ENCODE assay signal across 16 cellular contexts in the genomic region with DNA sequence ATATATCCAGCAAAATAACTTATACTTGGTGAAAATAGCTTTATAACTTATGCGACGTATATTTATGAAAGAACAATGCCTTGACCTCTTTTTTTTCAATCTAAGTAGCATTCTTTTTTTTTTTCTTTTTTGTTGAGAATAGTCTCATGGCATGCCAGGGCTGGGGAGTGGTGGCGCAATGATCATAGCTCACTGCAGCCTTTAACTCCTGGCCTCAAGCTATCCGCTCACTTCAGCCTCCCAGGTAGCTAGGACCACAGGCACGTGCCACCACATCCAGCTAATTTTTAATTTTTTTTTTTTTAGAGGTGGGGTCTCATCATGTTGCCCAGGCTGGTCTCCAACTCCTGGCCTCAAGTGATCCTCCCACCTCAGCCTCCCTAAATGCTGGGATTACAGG. TPM values are rescaled to one million over a fixed set of nuclear protein-coding genes. Genes with fewer than 3 reads are reported as not detected.
A peak's percentile ranks its signal among the peaks of the same experiment; 100 is the strongest.
DNase-seq lines count a peak whose midpoint lies in the region; ATAC-seq, FAIRE-seq and TF ChIP-seq lines count a peak whose summit lies in the region.
"Had no signal": no experiment of that assay in that cellular context is flagged by ENCODE, and none has a peak within 500 bp of the region (broad histone marks: within the 10 kb centered on the region; RNA-seq: fewer than 3 reads in every experiment).

No MANE protein-coding gene starts in this region.

- no peaks in the 10 kb centered on the region for H3K23me2 ChIP-seq in H1 (ENCODE audit: low read depth, low read length)

- H3K27me3 ChIP-seq in CD4-positive, alpha-beta memory T cell (ENCODE audit: insufficient read depth, low read length), result no peaks in the 10 kb centered on the region
- H3K27me3 ChIP-seq in PC-3 (ENCODE audit: low read length) (no peaks in the 10 kb centered on the region), H1 (replicated peaks in 1 of 4; ENCODE audit: control insufficient read depth in 3 of 4, extremely low read depth in 1 of 4, insufficient read depth in 3 of 4, low read length in 3 of 4) (no peaks in the 10 kb centered on the region), sigmoid colon (no peaks in the 10 kb centered on the region), H7 (ENCODE audit: control insufficient read depth, insufficient read depth, low read length) (no peaks in the 10 kb centered on the region)
- H3K27me3 ChIP-seq: SJCRH30 had no signal

- H2BK5ac ChIP-seq in H1 (ENCODE audit: low read depth, low read length), result no peak overlapping the region

- H2AFZ ChIP-seq in PC-3 (ENCODE audit: low read length) (no peak overlapping the region), H1 (ENCODE audit: low read length) (no peak overlapping the region)

- peaks cover 15 to 25% of the 10 kb centered on the region in 2 donors for H3K36me3 Mint-ChIP-seq in CD4-positive, alpha-beta memory T cell

- no peak for FAIRE-seq in H1 (lab: Jason Lieb, UNC)

- 92% methylated on average over 5 of the region's 5 CpGs; no CpG with 5 or more reads in 1 of the 2 experiments for WGBS in H1 (ENCODE audit: extremely low coverage in 1 of 2, insufficient coverage in 1 of 2, insufficient read length in 1 of 2, insufficient replicate concordance in 2 of 2, low coverage in 1 of 2, low lambda C conversion rate in 2 of 2, missing lambda C conversion rate in 1 of 2), 2 experiments
- 94 to 95% methylated on average over 5 of the region's 5 CpGs for WGBS in sigmoid colon, 2 donors

- H2BK15ac ChIP-seq in H1 (ENCODE audit: low read length), result no peak overlapping the region

- no peak overlapping the region for H3K56ac ChIP-seq in H1 (replicated peaks; ENCODE audit: insufficient read length, low read depth, low read length)

- no peak overlapping the region for H2BK12ac ChIP-seq in H1 (ENCODE audit: low read depth, low read length)

- H4K5ac ChIP-seq in H1 (ENCODE audit: insufficient read length, low read depth, low read length), result no peak overlapping the region

- no peaks in the 10 kb centered on the region for H3K79me2 ChIP-seq in PC-3 (ENCODE audit: low read length)
- peaks cover 0 to 12% of the 10 kb centered on the region in 2 experiments; a peak in 2 of 4 replicates for H3K79me2 ChIP-seq in H1 (ENCODE audit: control insufficient read depth in 1 of 2, insufficient read depth in 2 of 2, low read length in 2 of 2)

- no peak overlapping the region for H4K8ac ChIP-seq in H1 (ENCODE audit: extremely low read depth, insufficient read depth, low read length)

- H3K14ac ChIP-seq in H1 (ENCODE audit: insufficient read length), result no peak overlapping the region

- CTCF ChIA-PET in CD4-positive, alpha-beta memory T cell (lab: Charles Lee; ENCODE audit: partially characterized antibody), result interaction anchor here (1.2 to 6.2 kb wide), 4 partner anchors 12 to 201 kb away, joined by 4 to 62 read pairs (median 10); no protein-coding TSS in a partner anchor
- CTCF ChIA-PET in PC-3 (lab: Charles Lee), result no interaction called here
- CTCF ChIA-PET in H1 (lab: Charles Lee; ENCODE audit: partially characterized antibody), result interaction anchor here (0.6 to 2.1 kb wide), 4 partner anchors 11 to 200 kb away, joined by 3 to 5 read pairs (median 4); no protein-coding TSS in a partner anchor

- no peak for TF ChIP-seq CTCF in PC-3 (conservative IDR thresholded peaks at IDR 0.05; ENCODE audit: low read depth, low read length)
- TF ChIP-seq CTCF in H1 (IDR thresholded peaks at IDR 0.05; ENCODE audit: control extremely low read depth in 1 of 3, insufficient read depth in 1 of 3, low read depth in 1 of 3, low read length in 3 of 3), result no peak
- no peak for TF ChIP-seq CTCF in sigmoid colon (IDR thresholded peaks at IDR 0.05)

- H3K9me3 Mint-ChIP-seq in CD4-positive, alpha-beta memory T cell, result peaks cover 0 to 3% (median 0%) of the 10 kb centered on the region in 8 donors
- H3K9me3 Mint-ChIP-seq: CD8-positive, alpha-beta memory T cell had no signal

- POLR2A ChIA-PET in CD4-positive, alpha-beta memory T cell (lab: Charles Lee; ENCODE audit: partially characterized antibody), result interaction anchor here (0.8 to 11.5 kb wide), 13 partner anchors 11 to 272 kb away, joined by 3 to 161 read pairs (median 4); a partner anchor contains a TSS
- POLR2A ChIA-PET in PC-3 (lab: Charles Lee; ENCODE audit: unreplicated experiment), result interaction anchor here (0.6 to 0.7 kb wide), 3 partner anchors 23 to 230 kb away, joined by 3 to 4 read pairs (median 3); no protein-coding TSS in a partner anchor
- POLR2A ChIA-PET in H1 (lab: Charles Lee; ENCODE audit: partially characterized antibody), result no interaction called here

- no peak overlapping the region for H3K4me3 ChIP-seq in CD4-positive, alpha-beta memory T cell (ENCODE audit: low read length in 2 of 2)
- H3K4me3 ChIP-seq in PC-3 (ENCODE audit: low read length), result no peak overlapping the region
- no peak overlapping the region for H3K4me3 ChIP-seq in H1 (ENCODE audit: extremely low read depth in 1 of 4, insufficient read depth in 2 of 4, low read depth in 3 of 4, low read length in 4 of 4)
- no peak overlapping the region for H3K4me3 ChIP-seq in sigmoid colon
- no peak overlapping the region for H3K4me3 ChIP-seq in H7 (ENCODE audit: insufficient read depth, low read depth, low read length)
- H3K4me3 ChIP-seq: SJCRH30 had no signal

- no peaks in the 10 kb centered on the region for H3K79me1 ChIP-seq in H1 (ENCODE audit: low read depth, low read length)

- no peaks in the 10 kb centered on the region for H3K27me3 Mint-ChIP-seq in CD4-positive, alpha-beta memory T cell
- H3K27me3 Mint-ChIP-seq: CD8-positive, alpha-beta memory T cell; IgD-negative memory B cell had no signal

- H3K27ac ChIP-seq in CD4-positive, alpha-beta memory T cell (ENCODE audit: low read depth, low read length), result peak overlapping the region; percentile 47
- H3K27ac ChIP-seq in PC-3 (ENCODE audit: low read length) (0 out of 2 replicates have a peak overlapping the region, but pooled peaks have one; percentile 66), H1 (ENCODE audit: low read depth, low read length) (no peak overlapping the region), sigmoid colon (peak overlapping the region in 2 of 4 donors; percentile 62 to 64)
- H3K27ac ChIP-seq: SJCRH30 had no signal

- H3K4me2 ChIP-seq in PC-3 (ENCODE audit: low read length) (no peak overlapping the region), H1 (ENCODE audit: insufficient read depth in 1 of 2, low read depth in 2 of 2, low read length in 2 of 2) (no peak overlapping the region)

- TF ChIP-seq RAD21 in H1 (IDR thresholded peaks at IDR 0.05 in 1 of 2, conservative IDR thresholded peaks at IDR 0.05 in 1 of 2; ENCODE audit: low read depth in 2 of 2, low read length in 2 of 2), result no peak

- no peak overlapping the region for H2AK5ac ChIP-seq in H1 (ENCODE audit: low read depth, low read length)

- no peak overlapping the region for H3K9ac ChIP-seq in PC-3 (ENCODE audit: low read length)
- no peak overlapping the region for H3K9ac ChIP-seq in H1 (replicated peaks in 1 of 4; ENCODE audit: extremely low read depth in 1 of 4, low read depth in 3 of 4, low read length in 3 of 4)

- no peak overlapping the region for H2BK20ac ChIP-seq in H1 (ENCODE audit: low read length)

- no peak for ATAC-seq in PC-3

- H3K36me3 ChIP-seq in CD4-positive, alpha-beta memory T cell (ENCODE audit: insufficient read depth, low read length), result no peaks in the 10 kb centered on the region
- H3K36me3 ChIP-seq in PC-3 (ENCODE audit: low read depth, low read length) (no peaks in the 10 kb centered on the region), H1 (ENCODE audit: control insufficient read depth in 2 of 4, insufficient read depth in 4 of 4, low read length in 3 of 4) (no peaks in the 10 kb centered on the region), sigmoid colon (no peaks in the 10 kb centered on the region), H7 (replicated peaks; ENCODE audit: control insufficient read depth, insufficient read depth, low read length) (no peaks in the 10 kb centered on the region)
- H3K36me3 ChIP-seq: SJCRH30 had no signal

- H3K4me3 Mint-ChIP-seq in CD4-positive, alpha-beta memory T cell, result peak overlapping the region in 1 of 8 donors; percentile 8

- H4K20me1 ChIP-seq in PC-3 (ENCODE audit: low read length) (no peaks in the 10 kb centered on the region), H1 (replicated peaks in 1 of 2; ENCODE audit: control insufficient read depth in 1 of 2, insufficient read depth in 2 of 2, low read length in 2 of 2) (no peaks in the 10 kb centered on the region)

- BruUV-seq in PC-3 (replicated peaks; lab: Mats Ljungman, UMichigan), result no TSS peak

- no peak for TF ChIP-seq POLR2A in H1 (IDR thresholded peaks at IDR 0.05; ENCODE audit: control extremely low read depth in 1 of 2, low read depth in 2 of 2, low read length in 2 of 2)
- TF ChIP-seq POLR2A in sigmoid colon (IDR thresholded peaks at IDR 0.05), result no peak

- no peak overlapping the region for H3K4ac ChIP-seq in H1 (replicated peaks; ENCODE audit: insufficient read length, low read depth, low read length)

- intact Hi-C loops in CD4-positive, alpha-beta memory T cell (cut with micrococcal nuclease), result loop anchor here (1.0 to 2.0 kb wide), 3 partner anchors 20 to 76 kb away; a partner anchor contains a TSS
- intact Hi-C loops in PC-3 (cut with micrococcal nuclease), result no loop called here
- intact Hi-C loops in sigmoid colon (cut with DNase I), result no loop called here

- peak overlapping the region in 4 of 7 donors; percentile 37 to 89 (median 70) for H3K27ac Mint-ChIP-seq in CD4-positive, alpha-beta memory T cell

- H3K9me2 ChIP-seq in PC-3 (replicated peaks; ENCODE audit: low read length), result no peaks in the 10 kb centered on the region

- peaks cover 76% of the 10 kb centered on the region for H3K4me1 ChIP-seq in CD4-positive, alpha-beta memory T cell (ENCODE audit: insufficient read depth, low read length)
- H3K4me1 ChIP-seq in PC-3 (ENCODE audit: insufficient read depth, low read length) (peaks cover 56% of the 10 kb centered on the region), H1 (replicated peaks in 1 of 4; ENCODE audit: control insufficient read depth in 3 of 4, insufficient read depth in 4 of 4, low read length in 3 of 4) (no peaks in the 10 kb centered on the region), sigmoid colon (peaks cover 0 to 29% (median 17%) of the 10 kb centered on the region in 4 donors)

- no peak overlapping the region for H3K23ac ChIP-seq in H1 (ENCODE audit: insufficient read length)

- peaks cover 54 to 78% (median 62%) of the 10 kb centered on the region in 4 donors for H3K4me1 Mint-ChIP-seq in CD4-positive, alpha-beta memory T cell

- H3K9me3 ChIP-seq in CD4-positive, alpha-beta memory T cell (ENCODE audit: control insufficient read depth in 1 of 2, low read length in 2 of 2), result no peaks in the 10 kb centered on the region
- H3K9me3 ChIP-seq in PC-3 (ENCODE audit: low read length) (no peaks in the 10 kb centered on the region), H1 (ENCODE audit: insufficient read depth in 2 of 2, low read depth in 1 of 2, low read length in 1 of 2) (no peaks in the 10 kb centered on the region), sigmoid colon (no peaks in the 10 kb centered on the region)
- H3K9me3 ChIP-seq: SJCRH30 had no signal

- no peak overlapping the region for H2BK120ac ChIP-seq in H1 (replicated peaks; ENCODE audit: low read depth, low read length)

- TF ChIP-seq EP300 in H1 (IDR thresholded peaks at IDR 0.05; ENCODE audit: borderline replicate concordance in 1 of 2, low read depth in 2 of 2, low read length in 2 of 2), result no peak
- no peak for TF ChIP-seq EP300 in sigmoid colon (IDR thresholded peaks at IDR 0.05)

- DNase-seq in CD4-positive, alpha-beta memory T cell, result no peak
- DNase-seq in PC-3, result no peak
- no peak for DNase-seq in H1 (ENCODE audit: low read depth in 1 of 2, low spot score in 2 of 2)
- peak; percentile 68 for DNase-seq in sigmoid colon
- DNase-seq in G401 (ENCODE audit: low spot score), result no peak
- no peak for DNase-seq in 8988T
- DNase-seq in H7, result no peak
- DNase-seq: effector CD8-positive, alpha-beta T cell; GDM1; glutamatergic neuron; NCI-H1930; SJCRH30; stimulated activated CD4-positive, alpha-beta T cell treated with anti-CD3 and anti-CD28 coated beads, Interleukin-4, amount 100 ng/mL, for 1 hour; stimulated activated naive CD4-positive, alpha-beta T cell treated with Interleukin-2 at 50 U/mL for 16 hours had no signal

- H3F3A ChIP-seq in PC-3 (ENCODE audit: low read length, unreplicated experiment), result peaks cover 4% of the 10 kb centered on the region

- H4K91ac ChIP-seq in H1 (replicated peaks; ENCODE audit: insufficient read length, low read length), result no peak overlapping the region

- in situ Hi-C loops in G401 (cut with HindIII; ENCODE audit: low sequenced_read_pairs), result no loop called here

- H3K18ac ChIP-seq in H1 (ENCODE audit: extremely low read depth, low read length), result no peak overlapping the region

RNA-seq across cellular contexts. Expression of a gene that starts 43.5 kb away (rescaled TPM):
- 10 to 100 TPM; 86.0 to 86.4 TPM for total RNA-seq in CD4-positive, alpha-beta memory T cell
- 10 to 100 TPM; 35.1 to 58.3 TPM for polyA plus RNA-seq in CD4-positive, alpha-beta memory T cell
- total RNA-seq in PC-3 (2014; rRNA removed) (6.2 and 8.5 TPM in 2 replicates), sigmoid colon (10 to 100 TPM; 21.7 to 30.4 (median 29.8) TPM)
- 47.0 and 47.8 TPM in 2 replicates for total RNA-seq in H1 (2021; fragmentation: NEBNext Ultra II Directional; extraction: Animal tissue kit (Norgen Biotek cat#: 25700))
- polyA plus RNA-seq in H1 (2011; rRNA removed) (6.1 and 9.5 TPM in 2 replicates), sigmoid colon (10 to 100 TPM in 2 of 3 donors, 1 to 10 TPM in 1; 6.5 to 13.6 (median 10.8) TPM)
- 17.9 TPM for polyA plus RNA-seq in H1 (2011; cell fraction: cytosol; rRNA removed)
- polyA plus RNA-seq in H1 (2011; cell fraction: nucleus; rRNA removed), result 5.9 TPM
- polyA plus RNA-seq in H1 (2012, experiment 1 of 2), result 19.4 to 42.9 TPM (median 25.0 TPM) in 4 replicates
- polyA plus RNA-seq in H1 (2012, experiment 2 of 2), result 1.6 TPM
- 41.2 TPM for polyA plus RNA-seq in H1 (2013, experiment 1 of 2)
- 43.0 TPM for polyA plus RNA-seq in H1 (2013, experiment 2 of 2)
- polyA minus RNA-seq in H1 (2011; rRNA and poly(A)+ RNA removed), result 18.6 and 26.4 TPM in 2 replicates
- polyA minus RNA-seq in H1 (2011; cell fraction: cytosol; rRNA and poly(A)+ RNA removed), result 83.0 TPM
- polyA minus RNA-seq in H1 (2011; cell fraction: nucleus; rRNA and poly(A)+ RNA removed), result 11.2 TPM
- 6.3 and 7.8 TPM in 2 replicates for total RNA-seq in G401 (2014; rRNA removed; shearing (Covaris generic))
- 27.2 and 31.2 TPM in 2 replicates for total RNA-seq in H7 (2014; rRNA removed; shearing (Covaris generic))

RNA-seq across cellular contexts. Expression of a gene that starts 44.5 kb away (rescaled TPM):
- total RNA-seq in CD4-positive, alpha-beta memory T cell, result 10 to 100 TPM; 23.0 to 28.4 TPM
- 10 to 100 TPM; 11.9 to 13.3 TPM for polyA plus RNA-seq in CD4-positive, alpha-beta memory T cell
- total RNA-seq in PC-3 (2014; rRNA removed), result 2.6 and 2.8 TPM in 2 replicates
- total RNA-seq in H1 (2021; fragmentation: NEBNext Ultra II Directional; extraction: Animal tissue kit (Norgen Biotek cat#: 25700)), result 21.4 and 22.9 TPM in 2 replicates
- polyA plus RNA-seq in H1 (2011; rRNA removed), result 9.3 and 11.5 TPM in 2 replicates
- polyA plus RNA-seq in H1 (2011; cell fraction: cytosol; rRNA removed), result 11.8 TPM
- polyA plus RNA-seq in H1 (2011; cell fraction: nucleus; rRNA removed), result 12.3 TPM
- 10.1 to 14.1 TPM (median 12.6 TPM) in 4 replicates for polyA plus RNA-seq in H1 (2012, experiment 1 of 2)
- 3.8 TPM for polyA plus RNA-seq in H1 (2012, experiment 2 of 2)
- 18.0 TPM for polyA plus RNA-seq in H1 (2013, experiment 1 of 2)
- polyA plus RNA-seq in H1 (2013, experiment 2 of 2), result 20.1 TPM
- polyA minus RNA-seq in H1 (2011; rRNA and poly(A)+ RNA removed), result 18.0 and 21.4 TPM in 2 replicates
- 10.9 TPM for polyA minus RNA-seq in H1 (2011; cell fraction: cytosol; rRNA and poly(A)+ RNA removed)
- 19.3 TPM for polyA minus RNA-seq in H1 (2011; cell fraction: nucleus; rRNA and poly(A)+ RNA removed)
- 10 to 100 TPM in 2 of 4 donors, 1 to 10 TPM in 2; 7.9 to 11.0 (median 9.9) TPM for total RNA-seq in sigmoid colon
- polyA plus RNA-seq in sigmoid colon, result 1 to 10 TPM; 1.8 to 6.9 (median 5.9) TPM
- 6.9 and 7.4 TPM in 2 replicates for total RNA-seq in G401 (2014; rRNA removed; shearing (Covaris generic))
- total RNA-seq in H7 (2014; rRNA removed; shearing (Covaris generic)), result 5.8 and 7.1 TPM in 2 replicates
